Comparison of ENCODE assay signal across 8 cellular contexts in genomic region chr12:64824500-64825142, GRCh38. TPM values are rescaled to one million over a fixed set of nuclear protein-coding genes. Genes with fewer than 3 reads are reported as not detected.
DNase-seq lines count a peak whose midpoint lies in the region; ATAC-seq and TF ChIP-seq lines count a peak whose summit lies in the region.

A gene with protein sequence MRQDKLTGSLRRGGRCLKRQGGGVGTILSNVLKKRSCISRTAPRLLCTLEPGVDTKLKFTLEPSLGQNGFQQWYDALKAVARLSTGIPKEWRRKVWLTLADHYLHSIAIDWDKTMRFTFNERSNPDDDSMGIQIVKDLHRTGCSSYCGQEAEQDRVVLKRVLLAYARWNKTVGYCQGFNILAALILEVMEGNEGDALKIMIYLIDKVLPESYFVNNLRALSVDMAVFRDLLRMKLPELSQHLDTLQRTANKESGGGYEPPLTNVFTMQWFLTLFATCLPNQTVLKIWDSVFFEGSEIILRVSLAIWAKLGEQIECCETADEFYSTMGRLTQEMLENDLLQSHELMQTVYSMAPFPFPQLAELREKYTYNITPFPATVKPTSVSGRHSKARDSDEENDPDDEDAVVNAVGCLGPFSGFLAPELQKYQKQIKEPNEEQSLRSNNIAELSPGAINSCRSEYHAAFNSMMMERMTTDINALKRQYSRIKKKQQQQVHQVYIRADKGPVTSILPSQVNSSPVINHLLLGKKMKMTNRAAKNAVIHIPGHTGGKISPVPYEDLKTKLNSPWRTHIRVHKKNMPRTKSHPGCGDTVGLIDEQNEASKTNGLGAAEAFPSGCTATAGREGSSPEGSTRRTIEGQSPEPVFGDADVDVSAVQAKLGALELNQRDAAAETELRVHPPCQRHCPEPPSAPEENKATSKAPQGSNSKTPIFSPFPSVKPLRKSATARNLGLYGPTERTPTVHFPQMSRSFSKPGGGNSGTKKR (plus strand): TSS chr12:64824647. CDS start chr12:64824880, 233 bp downstream.

- no peaks in the 10 kb centered on the region for H3K9me3 Mint-ChIP-seq in memory B cell
- H3K9me3 Mint-ChIP-seq in stimulated activated naive B cell treated with anti-CD40 and anti-IgM and Interleukin-4, amounts not matched to agents 10 μg/mL and 1 μg/mL and 100 μg/mL, for 72 hours, result peaks cover 0 to 1% of the 10 kb centered on the region in 2 donors

- peaks cover 73% of the 10 kb centered on the region for H3K27me3 ChIP-seq in A673 (replicated peaks; ENCODE audit: insufficient read depth, low read depth, low read length, poor library complexity)
- H3K27me3 ChIP-seq in effector memory CD4-positive, alpha-beta T cell (replicated peaks; ENCODE audit: control insufficient read depth, insufficient read depth, low read length, poor library complexity, severe bottlenecking), result peaks cover 45% of the 10 kb centered on the region

- POLR2A ChIA-PET in A673 (lab: Charles Lee; ENCODE audit: low non-redundant PET), result no interaction called here

- no peak within 1 kb of the TSS for H3K27ac ChIP-seq in A673 (ENCODE audit: low read depth, low read length, poor library complexity, severe bottlenecking)
- H3K27ac ChIP-seq in effector memory CD4-positive, alpha-beta T cell (ENCODE audit: insufficient read depth, low read length, poor library complexity, severe bottlenecking), result no peak within 1 kb of the TSS

- DNase-seq in A673 (ENCODE audit: low spot score) (peak; percentile 36), NCI-H1092 (lab: John Stamatoyannopoulos, UW) (peak; percentile 59), memory B cell (ENCODE audit: low spot score in 2 of 2) (no peak)
- DNase-seq in effector memory CD4-positive, alpha-beta T cell, result no peak
- no peak for DNase-seq in stimulated activated naive B cell treated with anti-CD40 and anti-IgM and Interleukin-4, amounts not matched to agents 10 μg/mL and 1 μg/mL and 100 μg/mL, for 72 hours

- peaks cover 35% of the 10 kb centered on the region for H3K27me3 Mint-ChIP-seq in memory B cell
- H3K27me3 Mint-ChIP-seq in stimulated activated naive B cell treated with anti-CD40 and anti-IgM and Interleukin-4, amounts not matched to agents 10 μg/mL and 1 μg/mL and 100 μg/mL, for 72 hours, result peaks cover 50 to 59% of the 10 kb centered on the region in 2 donors

- H3K36me3 Mint-ChIP-seq in memory B cell, result peaks cover 1% of the 10 kb centered on the region
- peaks cover 0 to 3% of the 10 kb centered on the region in 2 donors for H3K36me3 Mint-ChIP-seq in stimulated activated naive B cell treated with anti-CD40 and anti-IgM and Interleukin-4, amounts not matched to agents 10 μg/mL and 1 μg/mL and 100 μg/mL, for 72 hours

- no peak for TF ChIP-seq CTCF in A673 (conservative IDR thresholded peaks at IDR 0.05; ENCODE audit: low read depth, low read length)
- no peak for TF ChIP-seq CTCF in WI38 (IDR thresholded peaks at IDR 0.05; ENCODE audit: low read depth, low read length)

- peaks cover 5% of the 10 kb centered on the region for H3K9me3 ChIP-seq in A673 (ENCODE audit: low read depth, low read length, poor library complexity, severe bottlenecking)
- no peaks in the 10 kb centered on the region for H3K9me3 ChIP-seq in effector memory CD4-positive, alpha-beta T cell (ENCODE audit: control insufficient read depth, low read length)

- peak within 1 kb of the TSS; percentile 81 for H3K4me3 Mint-ChIP-seq in memory B cell
- H3K4me3 Mint-ChIP-seq in stimulated activated naive B cell treated with anti-CD40 and anti-IgM and Interleukin-4, amounts not matched to agents 10 μg/mL and 1 μg/mL and 100 μg/mL, for 72 hours, result peak within 1 kb of the TSS; percentile 86 to 91

- CTCF ChIA-PET in A673 (lab: Charles Lee), result interaction anchor here (2.0 kb wide), 1 partner anchor 23 kb away, joined by 4 read pairs; no protein-coding TSS in a partner anchor

- intact Hi-C loops in A673 (cut with micrococcal nuclease; ENCODE audit: unreplicated experiment), result no loop called here

- H3K4me3 ChIP-seq in A673 (ENCODE audit: low read depth, low read length, poor library complexity, severe bottlenecking), result peak within 1 kb of the TSS; percentile 39
- peak within 1 kb of the TSS; percentile 41 for H3K4me3 ChIP-seq in WI38 (ENCODE audit: low read depth, low read length)
- H3K4me3 ChIP-seq in effector memory CD4-positive, alpha-beta T cell (ENCODE audit: insufficient read depth, low read depth, low read length, poor library complexity, severe bottlenecking), result peak within 1 kb of the TSS; percentile 54

- peaks cover 4% of the 10 kb centered on the region for H3K4me1 ChIP-seq in A673 (ENCODE audit: insufficient read depth, low read length, poor library complexity, severe bottlenecking)
- H3K4me1 ChIP-seq in effector memory CD4-positive, alpha-beta T cell (ENCODE audit: control insufficient read depth, insufficient read depth, low read length, poor library complexity, severe bottlenecking), result peaks cover 18% of the 10 kb centered on the region

- no peak within 1 kb of the TSS for H3K27ac Mint-ChIP-seq in memory B cell
- peak within 1 kb of the TSS; percentile 27 for H3K27ac Mint-ChIP-seq in stimulated activated naive B cell treated with anti-CD40 and anti-IgM and Interleukin-4, amounts not matched to agents 10 μg/mL and 1 μg/mL and 100 μg/mL, for 72 hours

- ATAC-seq in GM19455 (IDR thresholded peaks at IDR 0.05; ENCODE audit: unreplicated experiment) (peak; percentile 77), memory B cell (ENCODE audit: low read depth) (peak; percentile 45), GM21528 (IDR thresholded peaks at IDR 0.05; ENCODE audit: low FRiP score, unreplicated experiment) (no peak)
- peak; percentile 60 to 71 for ATAC-seq in stimulated activated naive B cell treated with anti-CD40 and anti-IgM and Interleukin-4, amounts not matched to agents 10 μg/mL and 1 μg/mL and 100 μg/mL, for 72 hours (replicated peaks)

- BruUV-seq in A673 (replicated peaks; lab: Mats Ljungman, UMichigan), result no TSS peak

- no peaks in the 10 kb centered on the region for H3K36me3 ChIP-seq in A673 (ENCODE audit: insufficient read depth, low read length, poor library complexity, severe bottlenecking)
- H3K36me3 ChIP-seq in effector memory CD4-positive, alpha-beta T cell (ENCODE audit: control insufficient read depth, insufficient read depth, low read length), result no peaks in the 10 kb centered on the region

- peaks cover 12% of the 10 kb centered on the region for H3K4me1 Mint-ChIP-seq in memory B cell
- H3K4me1 Mint-ChIP-seq in stimulated activated naive B cell treated with anti-CD40 and anti-IgM and Interleukin-4, amounts not matched to agents 10 μg/mL and 1 μg/mL and 100 μg/mL, for 72 hours, result peaks cover 13 to 23% of the 10 kb centered on the region in 2 donors

RNA-seq across cellular contexts. Expression of the gene that starts here (rescaled TPM):
- 2.0 and 2.1 TPM in 2 replicates for total RNA-seq in A673 (2021)

Comparison
In these comparisons a context has a peak if more than half of its experiments do, and no peak if none do; other contexts are left out.
1. DNase-seq: peak in A673 (single experiment) and NCI-H1092 (single experiment); none in effector memory CD4-positive, alpha-beta T cell (0 of 3), memory B cell (0 of 2) and stimulated activated naive B cell treated with anti-CD40 and anti-IgM and Interleukin-4, amounts not matched to agents 10 μg/mL and 1 μg/mL and 100 μg/mL, for 72 hours (single experiment).
2. Peak in every context shown above with its lines, with median percentiles within 50 percentile points of each other: H3K4me3 ChIP-seq.